In genomic region chr17:30708241-30709078, GRCh38 we compare ENCODE assay signal across 8 cellular contexts.
DNase-seq lines count a peak whose midpoint lies in the region; ATAC-seq lines count a peak whose summit lies in the region.
"Not testable (repeated sequence)": the region's sequence is repeated elsewhere in the genome, so short reads cannot be mapped to it uniquely, and the experiment has no call there.

No MANE protein-coding gene starts in this region.

- H3K4me3 ChIP-seq in adipocyte (ENCODE audit: low read length), result peak overlapping the region; percentile 86

- ATAC-seq in HG02759 (IDR thresholded peaks at IDR 0.05; ENCODE audit: unreplicated experiment), result peak; percentile 63
- peak; percentile 83 for ATAC-seq in natural killer cell treated with Interleukin-12 subunit alpha and Interleukin-12 subunit beta and Interleukin-15 and Interleukin-18, amount 100 ng/mL, for 72 hours

- H3K9me3 Mint-ChIP-seq in natural killer cell treated with Interleukin-12 subunit alpha and Interleukin-12 subunit beta and Interleukin-15 and Interleukin-18, amount 100 ng/mL, for 72 hours, result not testable (repeated sequence)

- H3K36me3 ChIP-seq in adipocyte (ENCODE audit: control insufficient read depth, insufficient read depth, low read length, severe bottlenecking), result not testable (repeated sequence)

- H3K9ac ChIP-seq in adipocyte (ENCODE audit: low read length), result peak overlapping the region; percentile 83

- peak overlapping the region; percentile 93 for H3K4me3 Mint-ChIP-seq in natural killer cell treated with Interleukin-12 subunit alpha and Interleukin-12 subunit beta and Interleukin-15 and Interleukin-18, amount 100 ng/mL, for 72 hours

- not testable (repeated sequence) for H3K27me3 ChIP-seq in adipocyte (replicated peaks; ENCODE audit: control insufficient read depth, insufficient read depth, low read length)

- H3K4me1 ChIP-seq in adipocyte (ENCODE audit: control insufficient read depth, insufficient read depth, low read length), result not testable (repeated sequence)

- not testable (repeated sequence) for H3K27me3 Mint-ChIP-seq in natural killer cell treated with Interleukin-12 subunit alpha and Interleukin-12 subunit beta and Interleukin-15 and Interleukin-18, amount 100 ng/mL, for 72 hours

- DNase-seq in DMS 273 treated with DMSO at 0.1 percent for 48 hours (lab: John Stamatoyannopoulos, UW) (peak; percentile 81), NCI-H2107 treated with DMSO at 0.1 percent for 48 hours (lab: John Stamatoyannopoulos, UW; ENCODE audit: unreplicated experiment) (peak; percentile 80), T-helper 2 cell (peak; percentile 45 to 77 (median 61)), adipocyte (ENCODE audit: low read depth) (peak; percentile 96), globus pallidus (ENCODE audit: low spot score) (peak; percentile 89)
- peak; percentile 74 for DNase-seq in natural killer cell treated with Interleukin-12 subunit alpha and Interleukin-12 subunit beta and Interleukin-15 and Interleukin-18, amount 100 ng/mL, for 72 hours (ENCODE audit: low spot score)
- peak; percentile 35 to 36 for DNase-seq in stimulated activated CD8-positive, alpha-beta memory T cell treated with anti-CD3 and anti-CD28 coated beads, Interleukin-7, amount 100 ng/mL, for 1 hour (ENCODE audit: low read depth in 2 of 2)

- peaks cover 33 to 39% of the 10 kb centered on the region in 2 donors for H3K4me1 Mint-ChIP-seq in natural killer cell treated with Interleukin-12 subunit alpha and Interleukin-12 subunit beta and Interleukin-15 and Interleukin-18, amount 100 ng/mL, for 72 hours (ENCODE audit: low read depth in 2 of 2)

- not testable (repeated sequence) for H3K36me3 Mint-ChIP-seq in natural killer cell treated with Interleukin-12 subunit alpha and Interleukin-12 subunit beta and Interleukin-15 and Interleukin-18, amount 100 ng/mL, for 72 hours

- H3K9me3 ChIP-seq in adipocyte (ENCODE audit: control insufficient read depth, low read length), result not testable (repeated sequence)

- peak overlapping the region; percentile 64 to 76 for H3K27ac Mint-ChIP-seq in natural killer cell treated with Interleukin-12 subunit alpha and Interleukin-12 subunit beta and Interleukin-15 and Interleukin-18, amount 100 ng/mL, for 72 hours

Comparison
In these comparisons a context has a peak if more than half of its experiments do, and no peak if none do; other contexts are left out.
1. Peak in every context shown above with its lines: DNase-seq, ATAC-seq and H3K4me3 ChIP-seq.
2. DNase-seq: peak in every context shown above with its lines; median percentile 96 in adipocyte; 89 in globus pallidus; 81 in DMS 273 treated with DMSO at 0.1 percent for 48 hours; 80 in NCI-H2107 treated with DMSO at 0.1 percent for 48 hours; 74 in natural killer cell treated with Interleukin-12 subunit alpha and Interleukin-12 subunit beta and Interleukin-15 and Interleukin-18, amount 100 ng/mL, for 72 hours; 61 in T-helper 2 cell; 36 in stimulated activated CD8-positive, alpha-beta memory T cell treated with anti-CD3 and anti-CD28 coated beads, Interleukin-7, amount 100 ng/mL, for 1 hour.